1 cellular context compared by ENCODE assay signal in genomic region chr16:75550211-75550662, GRCh38.
TF ChIP-seq lines count a peak whose summit lies in the region.

No MANE protein-coding gene starts in this region.

TF ChIP-seq in GM12891, 5 proteins besides CTCF, POLR2A, EP300 and RAD21:
- TF ChIP-seq POLR2AphosphoS5 (IDR thresholded peaks at IDR 0.05; ENCODE audit: low read depth, low read length), result no peak
- TF ChIP-seq POU2F2 (IDR thresholded peaks at IDR 0.05; ENCODE audit: low read depth, low read length), result no peak
- no peak for TF ChIP-seq TAF1 (IDR thresholded peaks at IDR 0.05; ENCODE audit: low read depth, low read length)
- no peak for TF ChIP-seq PAX5 (IDR thresholded peaks at IDR 0.05; ENCODE audit: insufficient read depth, low read length, severe bottlenecking)
- peak; percentile 78 for TF ChIP-seq SPI1 (IDR thresholded peaks at IDR 0.05; ENCODE audit: low read depth, low read length)
